Comparison of ENCODE assay signal across 10 cellular contexts in genomic region chr20:6623989-6624388, GRCh38.
A peak's percentile ranks its signal among the peaks of the same experiment; 100 is the strongest.
DNase-seq lines count a peak whose midpoint lies in the region; ATAC-seq, FAIRE-seq and TF ChIP-seq lines count a peak whose summit lies in the region.
"Had no signal": no experiment of that assay in that cellular context is flagged by ENCODE, and none has a peak within 500 bp of the region (broad histone marks: within the 10 kb centered on the region; RNA-seq: fewer than 3 reads in every experiment).

No MANE protein-coding gene starts in this region.

- peak; percentile 52 for FAIRE-seq in bronchial epithelial cell (lab: Jason Lieb, UNC)
- FAIRE-seq: endometrium had no signal

- no peaks in the 10 kb centered on the region for H3K36me3 ChIP-seq in bronchial epithelial cell (ENCODE audit: control insufficient read depth, insufficient read depth, low read length)

- peak overlapping the region; percentile 42; the same call in 1 of the 2 replicates for H3K4me3 ChIP-seq in GM08714 (ENCODE audit: low read length)
- no peak overlapping the region for H3K4me3 ChIP-seq in bronchial epithelial cell (ENCODE audit: low read depth, low read length)

- DNase-seq in bronchial epithelial cell (ENCODE audit: low read depth) = no peak
- DNase-seq in NCI-H82 (lab: John Stamatoyannopoulos, UW) = no peak
- no peak for DNase-seq in NCI-H187 treated with DMSO at 0.1 percent for 48 hours (lab: John Stamatoyannopoulos, UW)
- no peak for DNase-seq in GDM1 (lab: John Stamatoyannopoulos, UW)
- no peak for DNase-seq in NCI-H2171 treated with DMSO at 0.1 percent for 48 hours (lab: John Stamatoyannopoulos, UW)
- DNase-seq: NCI-H510A treated with DMSO at 0.1 percent for 48 hours had no signal

- ATAC-seq in GM21381 (IDR thresholded peaks at IDR 0.05; ENCODE audit: unreplicated experiment) = peak; percentile 100
- peak; percentile 100 for ATAC-seq in HG03159 (IDR thresholded peaks at IDR 0.05; ENCODE audit: unreplicated experiment)

- H3K27me3 ChIP-seq in bronchial epithelial cell (ENCODE audit: control insufficient read depth, insufficient read depth, low read length) = no peaks in the 10 kb centered on the region

- no peak for TF ChIP-seq CTCF in bronchial epithelial cell (IDR thresholded peaks at IDR 0.05; ENCODE audit: insufficient read depth, low read length, severe bottlenecking)
